Comparison of ENCODE assay signal across 8 cellular contexts in genomic region chr14:95156153-95156764, GRCh38. TPM values are rescaled to one million over a fixed set of nuclear protein-coding genes. Genes with fewer than 3 reads are reported as not detected.
DNase-seq lines count a peak whose midpoint lies in the region; ATAC-seq and TF ChIP-seq lines count a peak whose summit lies in the region.

No MANE protein-coding gene starts in this region.

- peaks cover 31% of the 10 kb centered on the region for H3K4me1 Mint-ChIP-seq in Calu3 (ENCODE audit: low read depth, unreplicated experiment)
- H3K4me1 Mint-ChIP-seq in activated naive CD8-positive, alpha-beta T cell treated with anti-CD3 and anti-CD28 coated beads for 36 hours = peaks cover 42% of the 10 kb centered on the region
- H3K4me1 Mint-ChIP-seq in stimulated activated naive CD8-positive, alpha-beta T cell treated with anti-CD3 and anti-CD28 coated beads, Interleukin-15, amount 100 ng/mL, for 72 hours = peaks cover 55% of the 10 kb centered on the region

- no peaks in the 10 kb centered on the region for H3K9me3 Mint-ChIP-seq in Calu3 (ENCODE audit: low read depth, unreplicated experiment)
- no peaks in the 10 kb centered on the region for H3K9me3 Mint-ChIP-seq in activated naive CD8-positive, alpha-beta T cell treated with anti-CD3 and anti-CD28 coated beads for 36 hours
- H3K9me3 Mint-ChIP-seq in stimulated activated naive CD8-positive, alpha-beta T cell treated with anti-CD3 and anti-CD28 coated beads, Interleukin-15, amount 100 ng/mL, for 72 hours = no peaks in the 10 kb centered on the region

- peak overlapping the region; percentile 28 for H3K27ac Mint-ChIP-seq in Calu3 (ENCODE audit: unreplicated experiment)
- H3K27ac Mint-ChIP-seq in activated naive CD8-positive, alpha-beta T cell treated with anti-CD3 and anti-CD28 coated beads for 36 hours = peak overlapping the region; percentile 81
- peak overlapping the region; percentile 60 to 91 for H3K27ac Mint-ChIP-seq in stimulated activated naive CD8-positive, alpha-beta T cell treated with anti-CD3 and anti-CD28 coated beads, Interleukin-15, amount 100 ng/mL, for 72 hours

- intact Hi-C loops in Calu3 (cut with micrococcal nuclease; ENCODE audit: unreplicated experiment) = loop anchor here (5.0 to 10.0 kb wide), 3 partner anchors 91 to 379 kb away; partner anchors contain the start of gene GLRX5

- CTCF ChIA-PET in Calu3 (lab: Charles Lee) = no interaction called here

- H3K4me3 Mint-ChIP-seq in Calu3 (ENCODE audit: low read depth, unreplicated experiment) = peak overlapping the region; percentile 84
- H3K4me3 Mint-ChIP-seq in activated naive CD8-positive, alpha-beta T cell treated with anti-CD3 and anti-CD28 coated beads for 36 hours = peak overlapping the region; percentile 84
- H3K4me3 Mint-ChIP-seq in stimulated activated naive CD8-positive, alpha-beta T cell treated with anti-CD3 and anti-CD28 coated beads, Interleukin-15, amount 100 ng/mL, for 72 hours = peak overlapping the region; percentile 77 to 88

- H3K9me3 ChIP-seq in HUES48 (ENCODE audit: control insufficient read depth, insufficient read depth, low read length) (no peaks in the 10 kb centered on the region), iPS-20b (ENCODE audit: insufficient read depth, low read depth, low read length) (no peaks in the 10 kb centered on the region)

- peak overlapping the region; percentile 80 for H3K4me3 ChIP-seq in HUES48 (ENCODE audit: low read depth, low read length)
- H3K4me3 ChIP-seq in iPS-20b (ENCODE audit: low read length) = peak overlapping the region; percentile 71

- peak overlapping the region; percentile 76; the same call in 1 of the 2 replicates for H3K9ac ChIP-seq in HUES48 (ENCODE audit: low read depth, low read length)
- peak overlapping the region; percentile 78; the same call in 1 of the 2 replicates for H3K9ac ChIP-seq in iPS-20b (ENCODE audit: low read depth, low read length)

- H3K27me3 ChIP-seq in HUES48 (ENCODE audit: control insufficient read depth, insufficient read depth, low read length) (no peaks in the 10 kb centered on the region), iPS-20b (ENCODE audit: insufficient read depth, low read length) (no peaks in the 10 kb centered on the region)

- H3K4me1 ChIP-seq in HUES48 (ENCODE audit: control insufficient read depth, insufficient read depth, low read length) = peaks cover 25% of the 10 kb centered on the region
- peaks cover 14% of the 10 kb centered on the region for H3K4me1 ChIP-seq in iPS-20b (ENCODE audit: insufficient read depth, low read length)

- peak overlapping the region; percentile 91 for H3K27ac ChIP-seq in HUES48 (ENCODE audit: low read depth, low read length)
- H3K27ac ChIP-seq in iPS-20b (ENCODE audit: low read length) = no peak overlapping the region

- ATAC-seq in stimulated activated naive CD8-positive, alpha-beta T cell treated with anti-CD3 and anti-CD28 coated beads, Interleukin-15, amount 100 ng/mL, for 72 hours = no peak

- DNase-seq in Calu3 (no peak), NCI-H1436 (lab: John Stamatoyannopoulos, UW) (no peak), NOMO-1 treated with dmso at 0.1 percent for 144 hours (lab: John Stamatoyannopoulos, UW; ENCODE audit: unreplicated experiment) (no peak), T1000 (lab: John Stamatoyannopoulos, UW) (no peak)
- DNase-seq in activated naive CD8-positive, alpha-beta T cell treated with anti-CD3 and anti-CD28 coated beads for 36 hours = no peak
- DNase-seq in stimulated activated naive CD8-positive, alpha-beta T cell treated with anti-CD3 and anti-CD28 coated beads, Interleukin-15, amount 100 ng/mL, for 72 hours = peak in 1 of 2 donors; percentile 1

- no TSS peak for BruUV-seq in Calu3 (replicated peaks; lab: Mats Ljungman, UMichigan)

- H3K36me3 Mint-ChIP-seq in Calu3 (ENCODE audit: insufficient read depth, unreplicated experiment) = peaks cover 32% of the 10 kb centered on the region
- H3K36me3 Mint-ChIP-seq in activated naive CD8-positive, alpha-beta T cell treated with anti-CD3 and anti-CD28 coated beads for 36 hours = peaks cover 23% of the 10 kb centered on the region

- no peak for TF ChIP-seq CTCF in Calu3 (IDR thresholded peaks at IDR 0.05; ENCODE audit: unreplicated experiment)

- no peaks in the 10 kb centered on the region for H3K36me3 ChIP-seq in HUES48 (ENCODE audit: control insufficient read depth, insufficient read depth, low read length)
- no peaks in the 10 kb centered on the region for H3K36me3 ChIP-seq in iPS-20b (ENCODE audit: insufficient read depth, low read depth, low read length)

- H3K27me3 Mint-ChIP-seq in Calu3 (ENCODE audit: unreplicated experiment) = no peaks in the 10 kb centered on the region
- no peaks in the 10 kb centered on the region for H3K27me3 Mint-ChIP-seq in activated naive CD8-positive, alpha-beta T cell treated with anti-CD3 and anti-CD28 coated beads for 36 hours
- H3K27me3 Mint-ChIP-seq in stimulated activated naive CD8-positive, alpha-beta T cell treated with anti-CD3 and anti-CD28 coated beads, Interleukin-15, amount 100 ng/mL, for 72 hours = no peaks in the 10 kb centered on the region

RNA-seq across cellular contexts. Expression of gene DICER1, which starts 1.1 kb away (rescaled TPM):
- 53.8 and 58.7 TPM in 2 replicates for total RNA-seq in Calu3 (2022)
- total RNA-seq in activated naive CD8-positive, alpha-beta T cell treated with anti-CD3 and anti-CD28 coated beads for 36 hours = 10 to 100 TPM; 53.1 to 60.3 TPM

Comparison
In these comparisons a context has a peak if more than half of its experiments do, and no peak if none do; other contexts are left out.
1. H3K27ac Mint-ChIP-seq: peak in every context shown above with its lines; median percentile 81 in activated naive CD8-positive, alpha-beta T cell treated with anti-CD3 and anti-CD28 coated beads for 36 hours; 76 in stimulated activated naive CD8-positive, alpha-beta T cell treated with anti-CD3 and anti-CD28 coated beads, Interleukin-15, amount 100 ng/mL, for 72 hours; 28 in Calu3.